In the genomic region with DNA sequence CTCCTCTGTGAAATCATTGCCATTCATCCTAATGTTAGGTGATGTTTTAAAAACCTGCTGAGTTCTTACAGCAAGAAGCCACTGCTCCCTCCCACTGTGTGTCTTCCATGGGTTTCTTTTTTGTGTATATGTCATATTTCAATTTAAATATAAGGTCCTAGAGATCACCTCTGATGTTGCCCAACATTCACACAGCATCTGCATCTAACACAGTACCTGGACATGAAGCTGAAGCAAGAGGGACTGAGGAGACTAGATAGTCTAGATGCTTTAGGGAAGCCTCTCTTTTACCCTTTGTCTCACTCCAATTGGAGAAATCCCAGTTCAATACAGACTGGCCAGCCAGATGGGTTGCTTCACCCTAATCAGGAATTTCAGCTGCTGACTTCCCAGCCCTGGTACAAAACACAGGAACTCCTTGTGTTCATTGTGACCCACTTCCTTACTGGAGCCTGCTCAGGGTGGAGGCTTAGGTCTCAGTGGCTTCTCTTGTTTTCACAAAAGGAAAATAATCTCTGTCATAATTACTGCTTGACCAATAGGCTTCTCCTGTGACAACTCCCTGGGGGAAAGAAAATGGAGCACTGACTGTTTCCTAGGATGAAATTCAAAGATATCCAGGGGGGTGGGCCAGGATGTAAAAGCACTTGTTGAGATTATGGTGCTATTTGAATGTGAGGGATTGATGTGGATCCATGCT, we compare ENCODE assay signal across 10 cellular contexts. TPM values are rescaled to one million over a fixed set of nuclear protein-coding genes. Genes with fewer than 3 reads are reported as not detected.
A peak's percentile ranks its signal among the peaks of the same experiment; 100 is the strongest.
DNase-seq lines count a peak whose midpoint lies in the region; ATAC-seq and TF ChIP-seq lines count a peak whose summit lies in the region.
"Had no signal": no experiment of that assay in that cellular context is flagged by ENCODE, and none has a peak within 500 bp of the region (broad histone marks: within the 10 kb centered on the region; RNA-seq: fewer than 3 reads in every experiment).

No MANE protein-coding gene starts in this region.

- TF ChIP-seq CTCF in lower lobe of right lung (IDR thresholded peaks at IDR 0.05) (no peak), tibial nerve (IDR thresholded peaks at IDR 0.05) (no peak)

- intact Hi-C loops in lower lobe of right lung (cut with DNase I) = no loop called here

- CTCF ChIA-PET in activated CD8-positive, alpha-beta memory T cell treated with anti-CD3 and anti-CD28 coated beads, Interleukin-2, amount 10 ng/mL, durations not matched to agents 7 days and 5 days (lab: Charles Lee) = interaction anchor here (2.4 to 9.7 kb wide), 6 partner anchors 13 to 166 kb away, joined by 8 to 227 read pairs (median 114); partner anchors contain the start of gene BTG2

- H3K4me1 ChIP-seq in lower lobe of right lung = peaks cover 81% of the 10 kb centered on the region
- H3K4me1 ChIP-seq in tibial nerve = peaks cover 0 to 78% (median 73%) of the 10 kb centered on the region in 4 donors

- no peaks in the 10 kb centered on the region for H3K9me3 Mint-ChIP-seq in activated CD8-positive, alpha-beta memory T cell treated with anti-CD3 and anti-CD28 coated beads, Interleukin-2, amount 10 ng/mL, durations not matched to agents 7 days and 5 days (ENCODE audit: low read depth)
- H3K9me3 Mint-ChIP-seq in activated T-helper 17 cell treated with anti-CD3 and anti-CD28 coated beads, Interleukin-2, amount 50 U/mL, for 72 hours = no peaks in the 10 kb centered on the region

- H3K27me3 ChIP-seq in lower lobe of right lung (ENCODE audit: low read depth) = no peaks in the 10 kb centered on the region
- no peaks in the 10 kb centered on the region for H3K27me3 ChIP-seq in tibial nerve

- H3K36me3 ChIP-seq in lower lobe of right lung (no peaks in the 10 kb centered on the region), tibial nerve (no peaks in the 10 kb centered on the region)

- H3K27me3 Mint-ChIP-seq in activated CD8-positive, alpha-beta memory T cell treated with anti-CD3 and anti-CD28 coated beads, Interleukin-2, amount 10 ng/mL, durations not matched to agents 7 days and 5 days = no peaks in the 10 kb centered on the region
- H3K27me3 Mint-ChIP-seq in activated T-helper 17 cell treated with anti-CD3 and anti-CD28 coated beads, Interleukin-2, amount 50 U/mL, for 72 hours = no peaks in the 10 kb centered on the region

- peaks cover 73% of the 10 kb centered on the region for H3K4me1 Mint-ChIP-seq in activated CD8-positive, alpha-beta memory T cell treated with anti-CD3 and anti-CD28 coated beads, Interleukin-2, amount 10 ng/mL, durations not matched to agents 7 days and 5 days
- H3K4me1 Mint-ChIP-seq in activated T-helper 17 cell treated with anti-CD3 and anti-CD28 coated beads, Interleukin-2, amount 50 U/mL, for 72 hours = peaks cover 61% of the 10 kb centered on the region

- no peaks in the 10 kb centered on the region for H3K36me3 Mint-ChIP-seq in activated CD8-positive, alpha-beta memory T cell treated with anti-CD3 and anti-CD28 coated beads, Interleukin-2, amount 10 ng/mL, durations not matched to agents 7 days and 5 days
- peaks cover under 1% of the 10 kb centered on the region for H3K36me3 Mint-ChIP-seq in activated T-helper 17 cell treated with anti-CD3 and anti-CD28 coated beads, Interleukin-2, amount 50 U/mL, for 72 hours (ENCODE audit: low read depth)

- TF ChIP-seq EP300 in tibial nerve (IDR thresholded peaks at IDR 0.05) = peak; percentile 58 to 88

- H3K4me3 Mint-ChIP-seq in activated CD8-positive, alpha-beta memory T cell treated with anti-CD3 and anti-CD28 coated beads, Interleukin-2, amount 10 ng/mL, durations not matched to agents 7 days and 5 days = no peak overlapping the region
- peak overlapping the region; percentile 85 for H3K4me3 Mint-ChIP-seq in activated T-helper 17 cell treated with anti-CD3 and anti-CD28 coated beads, Interleukin-2, amount 50 U/mL, for 72 hours

- peak overlapping the region; percentile 97 for H3K27ac ChIP-seq in lower lobe of right lung
- peak overlapping the region; percentile 28 to 96 (median 96) for H3K27ac ChIP-seq in tibial nerve

- no peak for ATAC-seq in activated CD8-positive, alpha-beta memory T cell treated with anti-CD3 and anti-CD28 coated beads, Interleukin-2, amount 10 ng/mL, durations not matched to agents 7 days and 5 days
- no peak for ATAC-seq in activated T-helper 17 cell treated with anti-CD3 and anti-CD28 coated beads, Interleukin-2, amount 50 U/mL, for 72 hours (replicated peaks)
- ATAC-seq in lower lobe of right lung (no peak), GM19455 (IDR thresholded peaks at IDR 0.05; ENCODE audit: unreplicated experiment) (no peak), GM21619 (IDR thresholded peaks at IDR 0.05; ENCODE audit: unreplicated experiment) (no peak)

- TF ChIP-seq POLR2A in tibial nerve (IDR thresholded peaks at IDR 0.05) = peak in 1 of 2 donors; percentile 33

- peak overlapping the region; percentile 28 for H3K27ac Mint-ChIP-seq in activated CD8-positive, alpha-beta memory T cell treated with anti-CD3 and anti-CD28 coated beads, Interleukin-2, amount 10 ng/mL, durations not matched to agents 7 days and 5 days
- peak overlapping the region; percentile 86 for H3K27ac Mint-ChIP-seq in activated T-helper 17 cell treated with anti-CD3 and anti-CD28 coated beads, Interleukin-2, amount 50 U/mL, for 72 hours

- no peak overlapping the region for H3K4me3 ChIP-seq in lower lobe of right lung
- no peak overlapping the region for H3K4me3 ChIP-seq in tibial nerve

- no peak for DNase-seq in activated CD8-positive, alpha-beta memory T cell treated with anti-CD3 and anti-CD28 coated beads, Interleukin-2, amount 10 ng/mL, durations not matched to agents 7 days and 5 days
- DNase-seq in activated CD8-positive, alpha-beta memory T cell treated with anti-CD3 and anti-CD28 coated beads, Interleukin-2, amount 50 U/mL, for 48 hours = no peak
- DNase-seq in lower lobe of right lung (no peak), tibial nerve (ENCODE audit: low spot score in 2 of 2) (peak in 1 of 2 donors; percentile 56), T1000 (lab: John Stamatoyannopoulos, UW) (no peak)
- DNase-seq: activated naive CD4-positive, alpha-beta T cell treated with anti-CD3 and anti-CD28 coated beads, Interleukin-2, amount 50 U/mL, for 16 hours; SHP77 treated with DMSO at 0.1 percent for 48 hours had no signal

- no peaks in the 10 kb centered on the region for H3K9me3 ChIP-seq in lower lobe of right lung
- no peaks in the 10 kb centered on the region for H3K9me3 ChIP-seq in tibial nerve

RNA-seq across cellular contexts. Expression of gene BTG2, which starts 17.3 kb away (rescaled TPM):
- total RNA-seq in activated CD8-positive, alpha-beta memory T cell treated with anti-CD3 and anti-CD28 coated beads, Interleukin-2, amount 10 ng/mL, durations not matched to agents 7 days and 5 days = 100 to 1,000 TPM in 1 of 2 experiments, 10 to 100 TPM in 1; 72.2 to 142 TPM
- total RNA-seq in activated T-helper 17 cell treated with anti-CD3 and anti-CD28 coated beads, Interleukin-2, amount 50 U/mL, for 72 hours = 100 to 1,000 TPM in 1 of 2 donors, 10 to 100 TPM in 1; 91.3 to 340 TPM
- 96.7 TPM for total RNA-seq in lower lobe of right lung
- 100 to 1,000 TPM; 153 to 208 (median 177) TPM for total RNA-seq in tibial nerve

RNA-seq across cellular contexts. Expression of gene FMOD, which starts 28.3 kb away (rescaled TPM):
- total RNA-seq in activated CD8-positive, alpha-beta memory T cell treated with anti-CD3 and anti-CD28 coated beads, Interleukin-2, amount 10 ng/mL, durations not matched to agents 7 days and 5 days = under 1 TPM in 1 of 2 experiments, not detected in 1; 0.19 TPM
- under 1 TPM in 1 of 2 donors, not detected in 1; 0.26 TPM for total RNA-seq in activated T-helper 17 cell treated with anti-CD3 and anti-CD28 coated beads, Interleukin-2, amount 50 U/mL, for 72 hours
- total RNA-seq in lower lobe of right lung (28.9 TPM), tibial nerve (100 to 1,000 TPM in 2 of 4 donors, 10 to 100 TPM in 2; 73.9 to 203 (median 102) TPM)

Comparison
In these comparisons a context has a peak if more than half of its experiments do, and no peak if none do; other contexts are left out.
1. RNA of gene FMOD, which starts 28.3 kb away (total RNA-seq): 73.9 to 203 TPM in tibial nerve and 28.9 TPM in lower lobe of right lung (single experiment); 0.26 TPM in activated T-helper 17 cell treated with anti-CD3 and anti-CD28 coated beads, Interleukin-2, amount 50 U/mL, for 72 hours and 0.19 TPM in activated CD8-positive, alpha-beta memory T cell treated with anti-CD3 and anti-CD28 coated beads, Interleukin-2, amount 10 ng/mL, durations not matched to agents 7 days and 5 days; every median in the first group is over 10 times any median in the second.